Comparison of ENCODE assay signal across 10 cellular contexts in the genomic region with DNA sequence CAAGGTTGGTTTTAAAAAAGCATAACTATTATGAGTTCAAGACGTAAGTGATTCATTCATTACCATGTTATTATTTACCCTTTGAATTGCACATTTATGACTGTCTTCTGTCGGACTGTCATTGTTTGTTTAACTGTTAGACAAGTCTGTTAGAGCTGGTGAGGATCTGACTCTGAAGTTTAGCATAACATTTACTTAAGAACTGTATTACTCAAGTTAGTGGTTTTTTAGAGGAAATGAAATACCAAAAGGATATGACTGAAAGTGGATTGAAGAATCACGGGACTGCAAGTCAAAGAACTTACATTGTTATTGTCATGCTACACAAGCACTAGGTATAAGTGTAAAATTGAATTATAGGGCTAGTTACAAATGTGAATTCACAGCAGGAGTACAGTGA. TPM values are rescaled to one million over a fixed set of nuclear protein-coding genes. Genes with fewer than 3 reads are reported as not detected.
DNase-seq lines count a peak whose midpoint lies in the region; ATAC-seq and TF ChIP-seq lines count a peak whose summit lies in the region.
"Had no signal": no experiment of that assay in that cellular context is flagged by ENCODE, and none has a peak within 500 bp of the region (broad histone marks: within the 10 kb centered on the region; RNA-seq: fewer than 3 reads in every experiment).

No MANE protein-coding gene starts in this region.

- CTCF ChIA-PET in activated CD4-positive, alpha-beta T cell treated with anti-CD3 and anti-CD28 coated beads for 36 hours (lab: Charles Lee): interaction anchor here (0.9 to 2.4 kb wide), 5 partner anchors 10 to 208 kb away, joined by 3 to 11 read pairs (median 4); no protein-coding TSS in a partner anchor
- CTCF ChIA-PET in RWPE1 (lab: Yijun Ruan, JAX): interaction anchor here (0.5 kb wide), 1 partner anchor 312 kb away, joined by 3 read pairs; no protein-coding TSS in a partner anchor

- peaks cover 68% of the 10 kb centered on the region for H3K4me1 Mint-ChIP-seq in activated CD4-positive, alpha-beta T cell treated with anti-CD3 and anti-CD28 coated beads for 36 hours

- no peak overlapping the region for H3K4me3 ChIP-seq in right atrium auricular region
- H3K4me3 ChIP-seq: cardiac muscle cell had no signal

- no peaks in the 10 kb centered on the region for H3K9me3 Mint-ChIP-seq in activated CD4-positive, alpha-beta T cell treated with anti-CD3 and anti-CD28 coated beads for 36 hours (ENCODE audit: low read depth)

- TF ChIP-seq CTCF in RWPE1 (conservative IDR thresholded peaks at IDR 0.05; ENCODE audit: low read depth) (no peak), right atrium auricular region (IDR thresholded peaks at IDR 0.05) (no peak)

- intact Hi-C loops in activated CD4-positive, alpha-beta T cell treated with anti-CD3 and anti-CD28 coated beads for 36 hours (cut with DNase I, micrococcal nuclease): loop anchor here (1.0 to 5.0 kb wide), 5 partner anchors 19 to 588 kb away; a partner anchor contains a TSS

- peaks cover 13% of the 10 kb centered on the region for H3K36me3 Mint-ChIP-seq in activated CD4-positive, alpha-beta T cell treated with anti-CD3 and anti-CD28 coated beads for 36 hours (ENCODE audit: low read depth)

- H3K4me1 ChIP-seq in right atrium auricular region: peaks cover 0 to 30% of the 10 kb centered on the region in 2 donors

- DNase-seq in activated CD4-positive, alpha-beta T cell treated with anti-CD3 and anti-CD28 coated beads for 36 hours: no peak
- no peak for DNase-seq in activated CD4-positive, alpha-beta T cell treated with anti-CD3 and anti-CD28 coated beads for 1 hour
- DNase-seq in RWPE1 (ENCODE audit: low spot score): peak; percentile 42
- peak; percentile 72 for DNase-seq in foreskin melanocyte
- DNase-seq in HK-2 (ENCODE audit: unreplicated experiment): no peak
- no peak for DNase-seq in right atrium auricular region (ENCODE audit: low spot score)

- peak overlapping the region; percentile 77 for H3K27ac Mint-ChIP-seq in activated CD4-positive, alpha-beta T cell treated with anti-CD3 and anti-CD28 coated beads for 36 hours

- POLR2A ChIA-PET in activated CD4-positive, alpha-beta T cell treated with anti-CD3 and anti-CD28 coated beads for 36 hours (lab: Charles Lee): interaction anchor here (0.6 to 2.0 kb wide), 7 partner anchors 11 to 860 kb away, joined by 3 to 16 read pairs (median 6); no protein-coding TSS in a partner anchor
- POLR2A ChIA-PET in RWPE1 (lab: Yijun Ruan, JAX; ENCODE audit: low non-redundant PET): no interaction called here

- ATAC-seq in activated CD4-positive, alpha-beta T cell treated with anti-CD3 and anti-CD28 coated beads for 36 hours: peak; percentile 65
- peak; percentile 28 for ATAC-seq in HG03039 (IDR thresholded peaks at IDR 0.05; ENCODE audit: unreplicated experiment)
- no peak for ATAC-seq in GM19035 (IDR thresholded peaks at IDR 0.05; ENCODE audit: unreplicated experiment)

- H3K9me3 ChIP-seq in right atrium auricular region: no peaks in the 10 kb centered on the region

- peak overlapping the region; percentile 95 for H3K4me3 Mint-ChIP-seq in activated CD4-positive, alpha-beta T cell treated with anti-CD3 and anti-CD28 coated beads for 36 hours

- no peaks in the 10 kb centered on the region for H3K36me3 ChIP-seq in right atrium auricular region
- H3K36me3 ChIP-seq: cardiac muscle cell had no signal

- no peak overlapping the region for H3K27ac ChIP-seq in RWPE1
- H3K27ac ChIP-seq in right atrium auricular region: no peak overlapping the region
- H3K27ac ChIP-seq: C4-2B, cardiac muscle cell had no signal

- no peaks in the 10 kb centered on the region for H3K27me3 Mint-ChIP-seq in activated CD4-positive, alpha-beta T cell treated with anti-CD3 and anti-CD28 coated beads for 36 hours

- no peaks in the 10 kb centered on the region for H3K27me3 ChIP-seq in right atrium auricular region
- H3K27me3 ChIP-seq: cardiac muscle cell had no signal

RNA-seq across cellular contexts. Expression of a gene that starts 2.2 kb away (rescaled TPM):
- 10 to 100 TPM; 19.3 to 19.5 TPM for total RNA-seq in activated CD4-positive, alpha-beta T cell treated with anti-CD3 and anti-CD28 coated beads for 36 hours
- total RNA-seq in right atrium auricular region: 10 to 100 TPM; 10.0 to 14.9 TPM

Comparison
In these comparisons a context has a peak if more than half of its experiments do, and no peak if none do; other contexts are left out.
1. DNase-seq: peak in RWPE1 (single experiment) and foreskin melanocyte (single experiment); none in activated CD4-positive, alpha-beta T cell treated with anti-CD3 and anti-CD28 coated beads for 36 hours (single experiment), activated CD4-positive, alpha-beta T cell treated with anti-CD3 and anti-CD28 coated beads for 1 hour (single experiment), HK-2 (single experiment) and right atrium auricular region (single experiment).